Comparison of ENCODE assay signal across 19 cellular contexts in genomic region chr22:31040542-31041398, GRCh38. TPM values are rescaled to one million over a fixed set of nuclear protein-coding genes. Genes with fewer than 3 reads are reported as not detected.
DNase-seq lines count a peak whose midpoint lies in the region; ATAC-seq, FAIRE-seq and TF ChIP-seq lines count a peak whose summit lies in the region.
"Had no signal": no experiment of that assay in that cellular context is flagged by ENCODE, and none has a peak within 500 bp of the region (broad histone marks: within the 10 kb centered on the region; RNA-seq: fewer than 3 reads in every experiment).

No MANE protein-coding gene starts in this region.

- H2BK12ac ChIP-seq in mesenchymal stem cell (ENCODE audit: low read length in 2 of 2), result peak overlapping the region in 1 of 2 experiments; percentile 73

- H3K27me3 ChIP-seq in IMR-90 (ENCODE audit: control insufficient read depth, insufficient read depth, low read length), result no peaks in the 10 kb centered on the region
- H3K27me3 ChIP-seq in K562 (ENCODE audit: control insufficient read depth in 2 of 2, insufficient read depth in 2 of 2, low read length in 2 of 2), result no peaks in the 10 kb centered on the region
- peaks cover 0 to 9% of the 10 kb centered on the region in 2 experiments for H3K27me3 ChIP-seq in mesenchymal stem cell (ENCODE audit: control insufficient read depth in 1 of 2, insufficient read depth in 1 of 2, low read length in 2 of 2)
- no peaks in the 10 kb centered on the region for H3K27me3 ChIP-seq in stomach
- H3K27me3 ChIP-seq in gastrocnemius medialis, result no peaks in the 10 kb centered on the region
- H3K27me3 ChIP-seq: BLaER1 had no signal

- CTCF ChIA-PET in IMR-90 (lab: Yijun Ruan, JAX), result no interaction called here
- CTCF ChIA-PET in K562 (lab: Yijun Ruan, JAX; ENCODE audit: low intra/inter-chr PET ratio), result no interaction called here

- ATAC-seq in IMR-90 (ENCODE audit: low read depth), result no peak
- ATAC-seq in K562, result no peak
- ATAC-seq in gastrocnemius medialis, result no peak
- ATAC-seq: A549, GM23338 had no signal

- H3K4me1 ChIP-seq in IMR-90 (ENCODE audit: control insufficient read depth, insufficient read depth, low read length), result peaks cover 21% of the 10 kb centered on the region
- H3K4me1 ChIP-seq in K562 (replicated peaks in 1 of 2; ENCODE audit: control insufficient read depth in 2 of 2, insufficient read depth in 2 of 2, low read length in 2 of 2), result no peaks in the 10 kb centered on the region; a peak in 1 of 5 replicates
- no peaks in the 10 kb centered on the region for H3K4me1 ChIP-seq in mesenchymal stem cell (ENCODE audit: control insufficient read depth, insufficient read depth, low read depth, low read length)
- H3K4me1 ChIP-seq in stomach, result peaks cover 1 to 65% (median 27%) of the 10 kb centered on the region in 4 donors
- peaks cover 10 to 24% of the 10 kb centered on the region in 2 donors for H3K4me1 ChIP-seq in gastrocnemius medialis
- H3K4me1 ChIP-seq: SJCRH30 had no signal

- H4K8ac ChIP-seq in IMR-90 (ENCODE audit: low read depth in 2 of 2, low read length in 2 of 2) (no peak overlapping the region), mesenchymal stem cell (ENCODE audit: low read length) (no peak overlapping the region)

- in situ Hi-C loops in IMR-90 (cut with MboI; ENCODE audit: low sequenced_read_pairs), result no loop called here
- in situ Hi-C loops in K562 (cut with MboI), result no loop called here
- in situ Hi-C loops in gastrocnemius medialis (cut with MboI; ENCODE audit: low sequenced_read_pairs in 4 of 4), result no loop called here

- H3K36me3 ChIP-seq in IMR-90 (ENCODE audit: control insufficient read depth, insufficient read depth, low read length) (no peaks in the 10 kb centered on the region), K562 (ENCODE audit: control insufficient read depth, insufficient read depth, low read length) (no peaks in the 10 kb centered on the region), mesenchymal stem cell (ENCODE audit: control insufficient read depth in 1 of 2, insufficient read depth in 2 of 2, low read depth in 1 of 2, low read length in 2 of 2) (no peaks in the 10 kb centered on the region), stomach (no peaks in the 10 kb centered on the region), gastrocnemius medialis (no peaks in the 10 kb centered on the region)
- H3K36me3 ChIP-seq: BLaER1, SJCRH30 had no signal

- H2BK15ac ChIP-seq in IMR-90 (ENCODE audit: low read depth, low read length), result 0 out of 3 replicates have a peak overlapping the region, but pooled peaks have one; percentile 17
- no peak overlapping the region for H2BK15ac ChIP-seq in mesenchymal stem cell (ENCODE audit: low read depth, poor library complexity, severe bottlenecking)

- H3K79me2 ChIP-seq in K562 (ENCODE audit: control insufficient read depth, insufficient read depth, low read length), result no peaks in the 10 kb centered on the region

- no CpG with 5 or more reads among the region's 3 CpGs for WGBS in IMR-90 (ENCODE audit: extremely low coverage in 2 of 2, insufficient read length in 1 of 2), 2 experiments
- 21% methylated on average over 3 of the region's 3 CpGs for WGBS in K562 (ENCODE audit: insufficient coverage, low coverage, missing lambda C conversion rate)
- WGBS in mesenchymal stem cell, result 75% methylated on average over 3 of the region's 3 CpGs
- 81 to 87% (median 83%) methylated on average over 3 of the region's 3 CpGs for WGBS in stomach, 5 donors

- H3K4ac ChIP-seq in IMR-90 (ENCODE audit: low read depth, low read length), result no peak overlapping the region
- peak overlapping the region; percentile 33 to 47 for H3K4ac ChIP-seq in mesenchymal stem cell (ENCODE audit: low read depth in 1 of 2, low read length in 2 of 2)

- H3K9me1 ChIP-seq in IMR-90 (ENCODE audit: insufficient read depth, low read length) (peaks cover 12% of the 10 kb centered on the region; the same call in 1 of the 2 replicates), K562 (ENCODE audit: control insufficient read depth, insufficient read depth, low read length) (no peaks in the 10 kb centered on the region)

- no peak overlapping the region for H4K91ac ChIP-seq in IMR-90 (ENCODE audit: insufficient read depth, low read depth, low read length)
- H4K91ac ChIP-seq in mesenchymal stem cell (ENCODE audit: low read length), result peak overlapping the region; percentile 11

- H4K20me1 ChIP-seq in IMR-90 (ENCODE audit: insufficient read depth, low read length), result no peaks in the 10 kb centered on the region
- no peaks in the 10 kb centered on the region for H4K20me1 ChIP-seq in K562 (replicated peaks; ENCODE audit: control insufficient read depth, insufficient read depth, low read length)
- H4K20me1 ChIP-seq: BLaER1 had no signal

- H3K9ac ChIP-seq in IMR-90 (ENCODE audit: low read depth, low read length) (no peak overlapping the region), K562 (ENCODE audit: insufficient read depth in 1 of 2, low read depth in 2 of 2, low read length in 2 of 2) (no peak overlapping the region), mesenchymal stem cell (ENCODE audit: low read length) (no peak overlapping the region)
- H3K9ac ChIP-seq: BLaER1 had no signal

- H2AK5ac ChIP-seq in IMR-90 (ENCODE audit: low read depth, low read length) (no peak overlapping the region; the same call in 1 of the 2 replicates), mesenchymal stem cell (ENCODE audit: low read length, severe bottlenecking) (no peak overlapping the region)

- H3K79me1 ChIP-seq in IMR-90 (ENCODE audit: low read depth in 1 of 2, low read length in 2 of 2), result no peaks in the 10 kb centered on the region
- H3K79me1 ChIP-seq in mesenchymal stem cell (replicated peaks; ENCODE audit: low read length, poor library complexity, severe bottlenecking), result no peaks in the 10 kb centered on the region

- no peak for TF ChIP-seq EP300 in K562 (IDR thresholded peaks at IDR 0.05; ENCODE audit: low read length)
- TF ChIP-seq EP300 in stomach (IDR thresholded peaks at IDR 0.05), result no peak

- H2BK5ac ChIP-seq in IMR-90 (ENCODE audit: low read depth, low read length, poor library complexity, severe bottlenecking) (no peak overlapping the region), mesenchymal stem cell (ENCODE audit: low read depth, low read length, poor library complexity, severe bottlenecking) (no peak overlapping the region)

- H2BK20ac ChIP-seq in IMR-90 (ENCODE audit: low read depth, low read length), result no peak overlapping the region

- H3K9me3 ChIP-seq in IMR-90 (ENCODE audit: control insufficient read depth, insufficient read depth, low read length) (no peaks in the 10 kb centered on the region), K562 (replicated peaks; ENCODE audit: control insufficient read depth, insufficient read depth, low read depth, low read length) (no peaks in the 10 kb centered on the region), mesenchymal stem cell (ENCODE audit: control insufficient read depth, low read length) (peaks cover 2% of the 10 kb centered on the region), stomach (no peaks in the 10 kb centered on the region), gastrocnemius medialis (no peaks in the 10 kb centered on the region)
- H3K9me3 ChIP-seq: A549, BLaER1, SJCRH30 had no signal

- H3K56ac ChIP-seq in IMR-90 (ENCODE audit: extremely low read depth, insufficient read depth, low read length), result no peak overlapping the region

- TF ChIP-seq POLR2A in IMR-90 (IDR thresholded peaks at IDR 0.05; ENCODE audit: low read depth, low read length) (no peak), K562 (conservative IDR thresholded peaks at IDR 0.05) (no peak), stomach (IDR thresholded peaks at IDR 0.05) (no peak), gastrocnemius medialis (IDR thresholded peaks at IDR 0.05) (no peak)

- no peak for FAIRE-seq in K562 (lab: Jason Lieb, UNC)
- FAIRE-seq: A549, GM12891 had no signal

- H4K5ac ChIP-seq in IMR-90 (ENCODE audit: low read depth, low read length), result no peak overlapping the region

- H3K18ac ChIP-seq in IMR-90 (ENCODE audit: low read depth, low read length) (no peak overlapping the region), mesenchymal stem cell (ENCODE audit: low read depth in 1 of 2, low read length in 2 of 2) (peak overlapping the region in 1 of 2 experiments; percentile 48)

- no peak overlapping the region for H2BK120ac ChIP-seq in IMR-90 (ENCODE audit: low read depth, low read length)
- peak overlapping the region; percentile 55 for H2BK120ac ChIP-seq in mesenchymal stem cell (ENCODE audit: low read depth, low read length)

- intact Hi-C loops in IMR-90 (cut with micrococcal nuclease), result no loop called here
- intact Hi-C loops in K562 (cut with micrococcal nuclease), result no loop called here
- intact Hi-C loops in stomach (cut with DNase I; ENCODE audit: low total_unique reads), result no loop called here
- intact Hi-C loops in gastrocnemius medialis (cut with DNase I; ENCODE audit: low total_unique reads), result no loop called here

- dilution Hi-C loops in IMR-90 (cut with HindIII; ENCODE audit: low sequenced_read_pairs, unreplicated experiment), result no loop called here

- H3K27ac ChIP-seq in IMR-90 (ENCODE audit: insufficient read depth, low read length), result no peak overlapping the region
- H3K27ac ChIP-seq in K562 (ENCODE audit: extremely low read depth, low read depth, low read length), result no peak overlapping the region
- H3K27ac ChIP-seq in mesenchymal stem cell (ENCODE audit: low read length, poor library complexity, severe bottlenecking), result no peak overlapping the region
- peak overlapping the region in 4 of 5 donors; percentile 74 to 88 (median 82) for H3K27ac ChIP-seq in stomach
- H3K27ac ChIP-seq in gastrocnemius medialis, result peak overlapping the region in 1 of 4 donors; percentile 5
- H3K27ac ChIP-seq: A549, BLaER1, PC-9, SJCRH30 had no signal

- H3K23ac ChIP-seq in IMR-90 (ENCODE audit: low read depth, low read length) (peak overlapping the region; percentile 21; the same call in 1 of the 2 replicates), mesenchymal stem cell (ENCODE audit: low read length in 2 of 2) (no peak overlapping the region)

- POLR2A ChIA-PET in IMR-90 (lab: Charles Lee; ENCODE audit: unreplicated experiment) (no interaction called here), K562 (lab: Yijun Ruan, JAX) (no interaction called here)

- H3K14ac ChIP-seq in IMR-90 (replicated peaks; ENCODE audit: low read depth, low read length) (peak overlapping the region; percentile 15; the same call in 1 of the 2 replicates), mesenchymal stem cell (ENCODE audit: low read length in 2 of 2) (no peak overlapping the region)

- no peak overlapping the region for H3K4me3 ChIP-seq in IMR-90 (ENCODE audit: insufficient read depth, low read depth, low read length)
- H3K4me3 ChIP-seq in K562, result no peak overlapping the region
- no peak overlapping the region for H3K4me3 ChIP-seq in mesenchymal stem cell (ENCODE audit: insufficient read depth in 1 of 2, low read depth in 1 of 2, low read length in 2 of 2)
- H3K4me3 ChIP-seq in stomach, result no peak overlapping the region
- H3K4me3 ChIP-seq in gastrocnemius medialis, result no peak overlapping the region
- H3K4me3 ChIP-seq: A549, BLaER1, GM23338, PC-9, SJCRH30 had no signal

- H2AFZ ChIP-seq in IMR-90 (replicated peaks; ENCODE audit: low read length, poor library complexity), result no peak overlapping the region
- H2AFZ ChIP-seq in K562 (ENCODE audit: low read depth, low read length), result no peak overlapping the region
- H2AFZ ChIP-seq in mesenchymal stem cell (ENCODE audit: low read depth, low read length), result no peak overlapping the region
- H2AFZ ChIP-seq: PC-9 had no signal

- TF ChIP-seq CTCF in IMR-90 (conservative IDR thresholded peaks at IDR 0.05; ENCODE audit: low read depth, low read length), result no peak
- TF ChIP-seq CTCF in K562 (IDR thresholded peaks at IDR 0.05 in 2 of 3, conservative IDR thresholded peaks at IDR 0.05 in 1 of 3; ENCODE audit: insufficient read depth in 2 of 3, low read depth in 1 of 3, low read length in 3 of 3), result no peak
- no peak for TF ChIP-seq CTCF in stomach (IDR thresholded peaks at IDR 0.05)
- no peak for TF ChIP-seq CTCF in gastrocnemius medialis (IDR thresholded peaks at IDR 0.05 in 4 of 5, conservative IDR thresholded peaks at IDR 0.05 in 1 of 5)

- BruUV-seq in IMR-90 (replicated peaks; lab: Mats Ljungman, UMichigan) (no TSS peak), K562 (replicated peaks; lab: Mats Ljungman, UMichigan) (no TSS peak)

- H3K4me2 ChIP-seq in IMR-90 (ENCODE audit: low read depth, low read length) (no peak overlapping the region), K562 (ENCODE audit: insufficient read depth, low read length) (no peak overlapping the region), mesenchymal stem cell (ENCODE audit: low read length, poor library complexity, severe bottlenecking) (no peak overlapping the region)
- H3K4me2 ChIP-seq: A549, BLaER1, GM23338, PC-9 had no signal

- no peak for TF ChIP-seq RAD21 in IMR-90 (IDR thresholded peaks at IDR 0.05; ENCODE audit: low read length)
- no peak for TF ChIP-seq RAD21 in K562 (CRISPR knock-in tag; conservative IDR thresholded peaks at IDR 0.05 in 1 of 2, IDR thresholded peaks at IDR 0.05 in 1 of 2)

- no peak for DNase-seq in IMR-90
- no peak for DNase-seq in K562 (ENCODE audit: extremely low read depth in 1 of 4, low spot score in 3 of 4)
- no peak for DNase-seq in mesenchymal stem cell
- DNase-seq in stomach, result no peak
- no peak for DNase-seq in NCI-H524 treated with DMSO at 0.1 percent for 48 hours (lab: John Stamatoyannopoulos, UW)
- DNase-seq in gastrocnemius medialis, result no peak
- DNase-seq in NCI-H2227 treated with DMSO at 0.1 percent for 48 hours (lab: John Stamatoyannopoulos, UW), result no peak
- DNase-seq in AG20443 (ENCODE audit: low spot score), result no peak
- DNase-seq: CD8-positive, alpha-beta memory T cell; NCI-H1417; NCI-H187; NCI-H226; NCI-H524; PC-9; SJCRH30 had no signal

- H2AK9ac ChIP-seq in IMR-90 (replicated peaks; ENCODE audit: low read depth, low read length, poor library complexity), result peak overlapping the region; percentile 47

RNA-seq across cellular contexts. Expression of gene SMTN, which starts 40.3 kb away (rescaled TPM):
- total RNA-seq in IMR-90 (2012; rRNA removed) (47.2 and 53.6 TPM in 2 replicates), K562 (2014; rRNA removed) (17.8 and 22.3 TPM in 2 replicates), K562 (2014; rRNA removed; fragmentation: Illumina TruSeq; extraction: Trizol) (8.8 and 11.1 TPM in 2 replicates), K562 (2015; rRNA removed; fragmentation: Illumina TruSeq; extraction: Trizol) (16.0 and 16.1 TPM in 2 replicates), K562 (2021) (39.9 and 41.1 TPM in 2 replicates), stomach (100 to 1,000 TPM; 120 to 607 (median 406) TPM), gastrocnemius medialis (100 to 1,000 TPM in 1 of 4 donors, 10 to 100 TPM in 3; 39.5 to 104 (median 45.3) TPM)
- polyA plus RNA-seq in IMR-90 (2012; rRNA removed) (63.7 and 65.1 TPM in 2 replicates), K562 (2011; rRNA removed) (7.7 and 13.7 TPM in 2 replicates), K562 (2014; fragmentation: Illumina TruSeq; extraction: Trizol) (17.6 and 28.4 TPM in 2 replicates), K562 (2014; fragmentation: Nextera tagmentation; extraction: Ambion mirVana) (1 to 10 TPM; 2.5 to 3.4 TPM), K562 (2014; rRNA removed) (20.6 and 25.5 TPM in 2 replicates), stomach (100 to 1,000 TPM in 1 of 3 donors, 10 to 100 TPM in 2; 51.5 to 424 (median 78.5) TPM)
- 97.1 and 119 TPM in 2 replicates for polyA plus RNA-seq in IMR-90 (2012; cell fraction: cytosol; rRNA removed)
- polyA plus RNA-seq in IMR-90 (2012; cell fraction: nucleus; rRNA removed; ENCODE audit: low replicate concordance), result 227 and 462 TPM in 2 replicates
- total RNA-seq in K562 (2011; cell fraction: chromatin; rRNA removed; ENCODE audit: low replicate concordance), result 49.3 and 111 TPM in 2 replicates
- 49.2 and 65.0 TPM in 2 replicates for total RNA-seq in K562 (2011; cell fraction: nucleolus; rRNA removed)
- 48.8 and 58.2 TPM in 2 replicates for total RNA-seq in K562 (2011; cell fraction: nucleoplasm; rRNA removed)
- polyA plus RNA-seq in K562 (2011; cell fraction: cytosol; rRNA removed), result 9.0 and 10.3 TPM in 2 replicates
- polyA plus RNA-seq in K562 (2011; cell fraction: nucleus; rRNA removed), result 70.1 and 84.9 TPM in 2 replicates
- 22.9 and 23.5 TPM in 2 replicates for polyA plus RNA-seq in K562 (2012)
- 4.6 and 7.0 TPM in 2 replicates for polyA minus RNA-seq in K562 (2011; rRNA and poly(A)+ RNA removed)
- polyA minus RNA-seq in K562 (2011; cell fraction: cytosol; rRNA and poly(A)+ RNA removed), result 8.3 and 14.4 TPM in 2 replicates
- polyA minus RNA-seq in K562 (2011; cell fraction: nucleus; rRNA and poly(A)+ RNA removed), result 24.6 and 28.2 TPM in 2 replicates
- polyA plus RNA-seq in mesenchymal stem cell (2013, experiment 1 of 2), result 71.2 TPM
- 67.2 TPM for polyA plus RNA-seq in mesenchymal stem cell (2013, experiment 2 of 2)

Comparison
In these comparisons a context has a peak if more than half of its experiments do, and no peak if none do; other contexts are left out.
1. H3K27ac ChIP-seq: peak in stomach (4 of 5); none in IMR-90 (single experiment), K562 (single experiment) and mesenchymal stem cell (single experiment).